1 cellular context compared by ENCODE assay signal in genomic region chr22:26556904-26557303, GRCh38.
TF ChIP-seq lines count a peak whose summit lies in the region.

No MANE protein-coding gene starts in this region.

TF ChIP-seq in HepG2, 621 proteins besides CTCF, POLR2A, EP300 and RAD21:
- no peak for TF ChIP-seq KDM6A (CRISPR knock-in tag; IDR thresholded peaks at IDR 0.05; ENCODE audit: low read depth)
- no peak for TF ChIP-seq ARID4A (CRISPR knock-in tag; IDR thresholded peaks at IDR 0.05; ENCODE audit: borderline replicate concordance)
- no peak for TF ChIP-seq ZNF737 (CRISPR knock-in tag; IDR thresholded peaks at IDR 0.05; ENCODE audit: borderline replicate concordance)
- no peak for TF ChIP-seq ZSCAN12 (CRISPR knock-in tag; IDR thresholded peaks at IDR 0.05)
- TF ChIP-seq ZC3H13 (CRISPR knock-in tag; IDR thresholded peaks at IDR 0.05): no peak
- TF ChIP-seq HNF4G (IDR thresholded peaks at IDR 0.05; ENCODE audit: borderline replicate concordance, low read depth, low read length): no peak
- TF ChIP-seq HNF4G (CRISPR knock-in tag; IDR thresholded peaks at IDR 0.05; ENCODE audit: borderline replicate concordance, low read depth): no peak
- TF ChIP-seq HMGXB4 (CRISPR knock-in tag; IDR thresholded peaks at IDR 0.05; ENCODE audit: borderline replicate concordance in 1 of 2, low read depth in 1 of 2): no peak
- TF ChIP-seq MXD4 (CRISPR knock-in tag; IDR thresholded peaks at IDR 0.05): no peak
- TF ChIP-seq CHD2 (IDR thresholded peaks at IDR 0.05; ENCODE audit: low read depth, low read length): no peak
- no peak for TF ChIP-seq MEIS2 (CRISPR knock-in tag; IDR thresholded peaks at IDR 0.05)
- no peak for TF ChIP-seq ZNF562 (CRISPR knock-in tag; IDR thresholded peaks at IDR 0.05; ENCODE audit: borderline replicate concordance)
- TF ChIP-seq TAF1 (CRISPR knock-in tag; IDR thresholded peaks at IDR 0.05): no peak
- TF ChIP-seq FOXA1 (IDR thresholded peaks at IDR 0.05): no peak
- peak; percentile 27; the same call in 1 of the 2 replicates for TF ChIP-seq FOXA1 (CRISPR knock-in tag; IDR thresholded peaks at IDR 0.05)
- TF ChIP-seq AGO2 (optimal IDR thresholded peaks at IDR 0.05; ENCODE audit: low read depth, low read length): no peak
- TF ChIP-seq HOMEZ (CRISPR knock-in tag; IDR thresholded peaks at IDR 0.05; ENCODE audit: low read depth): no peak
- TF ChIP-seq HIC2 (CRISPR knock-in tag; IDR thresholded peaks at IDR 0.05; ENCODE audit: low read depth): peak; percentile 93
- TF ChIP-seq ZNF143 (CRISPR knock-in tag; IDR thresholded peaks at IDR 0.05): no peak
- TF ChIP-seq ZNF207 (IDR thresholded peaks at IDR 0.05; ENCODE audit: borderline replicate concordance): no peak
